Comparison of ENCODE assay signal across 21 cellular contexts in the genomic region with DNA sequence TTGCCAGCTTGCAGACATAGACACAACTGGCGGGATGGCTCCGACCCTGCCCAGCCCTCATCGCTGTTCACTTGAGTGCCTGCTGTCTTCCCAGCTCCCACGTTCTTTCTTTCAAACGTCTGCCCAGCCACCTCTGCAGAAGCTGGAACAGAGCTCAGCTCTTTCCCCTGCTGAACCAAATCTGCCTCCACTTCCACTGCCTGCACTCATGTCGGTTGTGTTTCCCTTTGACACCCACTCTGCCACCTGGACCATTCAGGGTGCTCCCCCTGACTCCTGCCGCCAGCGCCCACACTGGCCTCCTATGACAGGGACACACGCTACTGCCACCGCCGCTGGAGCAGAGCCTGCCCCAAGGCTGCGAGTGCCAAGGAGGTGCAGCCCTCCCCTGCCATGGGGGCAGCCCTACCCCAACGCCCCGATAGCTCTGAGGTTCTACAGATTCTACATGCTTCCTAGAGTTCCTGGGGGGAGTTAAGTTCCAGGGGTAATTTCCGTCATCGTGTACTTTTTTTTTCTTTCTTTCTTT. TPM values are rescaled to one million over a fixed set of nuclear protein-coding genes. Genes with fewer than 3 reads are reported as not detected.
"Had no signal": no experiment of that assay in that cellular context is flagged by ENCODE, and none has a peak within 500 bp of the region (broad histone marks: within the 10 kb centered on the region; RNA-seq: fewer than 3 reads in every experiment).

No MANE protein-coding gene starts in this region.

- H3K4me3 Mint-ChIP-seq: activated CD4-positive, alpha-beta T cell treated with anti-CD3 and anti-CD28 coated beads, Interleukin-2, amount 10 ng/mL, durations not matched to agents 24 days and 14 days; activated naive CD8-positive, alpha-beta T cell; dendritic cell treated with granulocyte-macrophage colony-stimulating factor and Interleukin-4, amounts not matched to agents 40 ng/mL and 50 ng/mL, for 4 days; type B pancreatic cell had no signal

- DNase-seq: activated CD4-positive, alpha-beta T cell treated with anti-CD3 and anti-CD28 coated beads, Interleukin-2, amount 10 ng/mL, durations not matched to agents 24 days and 14 days; activated gamma-delta T cell treated with Interleukin-2 at 50 U/mL for 16 hours; activated T-cell treated with anti-CD3 and anti-CD28 coated beads, Interleukin-2, amount 50 U/mL, for 1 hour; adrenal gland; brain microvascular endothelial cell; effector CD4-positive, alpha-beta T cell; kidney; naive thymus-derived CD8-positive, alpha-beta T cell; ovary; right cardiac atrium; stimulated activated CD4-positive, alpha-beta T cell treated with anti-CD3 and anti-CD28 coated beads, Interleukin-4, amount 100 ng/mL, for 24 hours; stimulated activated naive CD4-positive, alpha-beta T cell treated with Interleukin-2 at 50 U/mL for 16 hours had no signal

- FAIRE-seq: kidney had no signal

- H3K27me3 Mint-ChIP-seq: activated naive CD8-positive, alpha-beta T cell had no signal

- H3K27ac ChIP-seq: adrenal gland, ascending aorta, brain microvascular endothelial cell, foreskin keratinocyte, ovary, psoas muscle, thoracic aorta, vagina had no signal

- H3K36me3 Mint-ChIP-seq: type B pancreatic cell had no signal

- H3K4me3 ChIP-seq: adrenal gland, ascending aorta, lung, ovary, psoas muscle, thoracic aorta, vagina had no signal

- H3K27me3 ChIP-seq: adrenal gland, ascending aorta, brain microvascular endothelial cell, ovary, vagina had no signal

- H3K4me1 ChIP-seq: ascending aorta, foreskin keratinocyte had no signal

- H3K36me3 ChIP-seq: adrenal gland, ascending aorta, brain microvascular endothelial cell, ovary, thoracic aorta, vagina had no signal

- H3K27ac Mint-ChIP-seq: activated CD4-positive, alpha-beta T cell treated with anti-CD3 and anti-CD28 coated beads, Interleukin-2, amount 10 ng/mL, durations not matched to agents 24 days and 14 days; activated naive CD8-positive, alpha-beta T cell; dendritic cell treated with granulocyte-macrophage colony-stimulating factor and Interleukin-4, amounts not matched to agents 40 ng/mL and 50 ng/mL, for 4 days; type B pancreatic cell had no signal

RNA-seq across cellular contexts. Expression of a gene that starts 37.9 kb away (rescaled TPM):
- total RNA-seq: naive thymus-derived CD8-positive, alpha-beta T cell had no signal
